ENCODE assay signal across 26 cellular contexts in the genomic region with DNA sequence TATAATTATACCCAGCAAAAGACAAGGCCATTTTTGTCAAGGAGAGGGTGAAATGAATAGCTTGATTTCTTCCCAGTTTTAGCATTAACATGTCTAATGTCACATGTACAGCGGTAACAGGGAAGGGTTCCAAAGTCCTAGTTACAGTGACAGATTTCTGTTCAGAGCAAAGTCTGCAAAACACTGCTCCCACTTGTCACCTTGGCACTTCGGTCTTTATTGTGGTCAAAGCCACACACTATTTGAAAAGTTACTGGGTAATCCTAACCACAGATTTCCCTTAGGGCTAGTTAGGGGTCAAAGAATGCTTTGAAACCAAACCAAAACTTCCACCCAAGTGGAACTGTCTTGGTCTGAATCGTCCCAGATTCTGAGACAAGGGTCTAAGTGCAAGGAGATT.
DNase-seq lines count a peak whose midpoint lies in the region; ATAC-seq and TF ChIP-seq lines count a peak whose summit lies in the region.
"Had no signal": no experiment of that assay in that cellular context is flagged by ENCODE, and none has a peak within 500 bp of the region (broad histone marks: within the 10 kb centered on the region; RNA-seq: fewer than 3 reads in every experiment).

No MANE protein-coding gene starts in this region.

- H3K79me2 ChIP-seq in GM23338 (replicated peaks; ENCODE audit: insufficient read depth) (no peaks in the 10 kb centered on the region), PC-3 (ENCODE audit: low read length) (no peaks in the 10 kb centered on the region), osteoblast (ENCODE audit: insufficient read depth, low read length) (no peaks in the 10 kb centered on the region)

- no peak overlapping the region for H3K27ac Mint-ChIP-seq in GM23338
- H3K27ac Mint-ChIP-seq: activated naive CD8-positive, alpha-beta T cell treated with anti-CD3 and anti-CD28 coated beads for 36 hours; activated T-helper 2 cell treated with anti-CD3 and anti-CD28 coated beads, Interferon-gamma antibody, Interleukin-2, Interleukin-4, amounts not matched to agents 10 μg/mL and 5 μg/mL and 100 μg/mL, durations not matched to agents 14 hours and 24 hours and 36 hours; B cell; dendritic cell treated with granulocyte-macrophage colony-stimulating factor and Interleukin-4, amounts not matched to agents 40 ng/mL and 50 ng/mL, for 4 days; memory B cell had no signal

- ATAC-seq in GM23338: no peak
- no peak for ATAC-seq in PC-3
- no peak for ATAC-seq in HG02588 (IDR thresholded peaks at IDR 0.05; ENCODE audit: unreplicated experiment)
- no peak for ATAC-seq in heart right ventricle

- DNase-seq in GM23338 (ENCODE audit: low spot score) (peak; percentile 2), PC-3 (peak; percentile 38), DMS 273 treated with DMSO at 0.1 percent for 48 hours (lab: John Stamatoyannopoulos, UW) (no peak), osteoblast (ENCODE audit: insufficient read length, low spot score, missing footprints) (no peak), heart right ventricle (no peak)
- DNase-seq: activated CD4-positive, alpha-beta T cell treated with anti-CD3 and anti-CD28 coated beads, Interleukin-2, amount 50 U/mL, for 48 hours; activated CD4-positive, CD25-positive, alpha-beta regulatory T cell; activated CD8-positive, alpha-beta memory T cell treated with anti-CD3 and anti-CD28 coated beads, Interleukin-2, amount 50 U/mL, for 4 hours; activated naive CD8-positive, alpha-beta T cell treated with anti-CD3 and anti-CD28 coated beads for 36 hours; central memory CD4-positive, alpha-beta T cell; GM23248; NCI-H1417; NCI-H2081 treated with DMSO at 0.1 percent for 48 hours; NCI-H82; PC-9; SHP77 treated with DMSO at 0.1 percent for 48 hours; stimulated activated CD4-positive, alpha-beta T cell treated with anti-CD3 and anti-CD28 coated beads, Interleukin-4, amount 100 ng/mL, for 24 hours; stimulated activated naive CD4-positive, alpha-beta T cell had no signal

- H3K4me2 ChIP-seq in BLaER1 (peak overlapping the region; percentile 34), GM23338 (no peak overlapping the region), PC-3 (ENCODE audit: low read length) (no peak overlapping the region), osteoblast (ENCODE audit: insufficient read depth, low read length) (no peak overlapping the region)
- H3K4me2 ChIP-seq: PC-9 had no signal

- POLR2A ChIA-PET in PC-3 (lab: Charles Lee; ENCODE audit: unreplicated experiment): no interaction called here

- TF ChIP-seq RAD21 in liver (IDR thresholded peaks at IDR 0.05): peak; percentile 30 to 34

- H3K9me3 ChIP-seq in BLaER1: peaks cover 9% of the 10 kb centered on the region
- H3K9me3 ChIP-seq in PC-3 (ENCODE audit: low read length): no peaks in the 10 kb centered on the region
- no peaks in the 10 kb centered on the region for H3K9me3 ChIP-seq in liver (ENCODE audit: control insufficient read depth in 4 of 4, low read length in 3 of 4)
- H3K9me3 ChIP-seq in osteoblast (ENCODE audit: low read depth, low read length): no peaks in the 10 kb centered on the region
- no peaks in the 10 kb centered on the region for H3K9me3 ChIP-seq in heart right ventricle
- H3K9me3 ChIP-seq: right atrium auricular region had no signal

- H3K36me3 ChIP-seq in BLaER1 (no peaks in the 10 kb centered on the region), GM23338 (ENCODE audit: insufficient read depth) (no peaks in the 10 kb centered on the region), PC-3 (ENCODE audit: low read depth, low read length) (no peaks in the 10 kb centered on the region), liver (ENCODE audit: control insufficient read depth in 4 of 4, insufficient read depth in 3 of 4, low read depth in 1 of 4, low read length in 3 of 4) (no peaks in the 10 kb centered on the region), osteoblast (ENCODE audit: insufficient read depth, low read length) (no peaks in the 10 kb centered on the region), heart right ventricle (no peaks in the 10 kb centered on the region)
- H3K36me3 ChIP-seq: right atrium auricular region had no signal

- H3K27ac ChIP-seq in BLaER1 (no peak overlapping the region), GM23338 (ENCODE audit: low read depth) (no peak overlapping the region), PC-3 (ENCODE audit: low read length) (no peak overlapping the region), liver (ENCODE audit: low read depth in 1 of 2, low read length in 2 of 2) (peak overlapping the region; percentile 83 to 96), osteoblast (ENCODE audit: low read depth, low read length) (no peak overlapping the region), heart right ventricle (no peak overlapping the region)
- H3K27ac ChIP-seq: GM23248, PC-9, right atrium auricular region had no signal

- H3K9me3 Mint-ChIP-seq in GM23338: peaks cover 12% of the 10 kb centered on the region
- H3K9me3 Mint-ChIP-seq: activated naive CD8-positive, alpha-beta T cell treated with anti-CD3 and anti-CD28 coated beads for 36 hours; activated T-helper 2 cell treated with anti-CD3 and anti-CD28 coated beads, Interferon-gamma antibody, Interleukin-2, Interleukin-4, amounts not matched to agents 10 μg/mL and 5 μg/mL and 100 μg/mL, durations not matched to agents 14 hours and 24 hours and 36 hours; dendritic cell treated with granulocyte-macrophage colony-stimulating factor and Interleukin-4, amounts not matched to agents 40 ng/mL and 50 ng/mL, for 4 days; memory B cell had no signal

- H3K4me1 ChIP-seq in BLaER1: peaks cover 12% of the 10 kb centered on the region
- no peaks in the 10 kb centered on the region for H3K4me1 ChIP-seq in GM23338 (ENCODE audit: insufficient read depth)
- peaks cover 22% of the 10 kb centered on the region for H3K4me1 ChIP-seq in PC-3 (ENCODE audit: insufficient read depth, low read length)
- peaks cover 10 to 51% (median 18%) of the 10 kb centered on the region in 4 donors for H3K4me1 ChIP-seq in liver (ENCODE audit: control insufficient read depth in 4 of 4, insufficient read depth in 4 of 4, low read length in 3 of 4)
- H3K4me1 ChIP-seq in osteoblast (ENCODE audit: insufficient read depth, low read length): peaks cover 19% of the 10 kb centered on the region
- no peaks in the 10 kb centered on the region for H3K4me1 ChIP-seq in heart right ventricle
- H3K4me1 ChIP-seq: right atrium auricular region had no signal

- no peak overlapping the region for H3K4me3 Mint-ChIP-seq in GM23338
- H3K4me3 Mint-ChIP-seq: activated naive CD8-positive, alpha-beta T cell treated with anti-CD3 and anti-CD28 coated beads for 36 hours; B cell; dendritic cell treated with granulocyte-macrophage colony-stimulating factor and Interleukin-4, amounts not matched to agents 40 ng/mL and 50 ng/mL, for 4 days; memory B cell had no signal

- intact Hi-C loops in PC-3 (cut with micrococcal nuclease): no loop called here
- intact Hi-C loops in heart right ventricle (cut with DNase I): no loop called here

- H3K9me2 ChIP-seq in GM23338 (ENCODE audit: insufficient read depth) (0 out of 2 replicates have a peak, but pooled peaks cover 5% of the 10 kb centered on the region), PC-3 (replicated peaks; ENCODE audit: low read length) (no peaks in the 10 kb centered on the region)

- peaks cover 49% of the 10 kb centered on the region for H3K27me3 ChIP-seq in BLaER1
- H3K27me3 ChIP-seq in GM23338 (ENCODE audit: insufficient read depth): no peaks in the 10 kb centered on the region
- peaks cover 16% of the 10 kb centered on the region; the same call in 1 of the 2 replicates for H3K27me3 ChIP-seq in PC-3 (ENCODE audit: low read length)
- H3K27me3 ChIP-seq in liver (ENCODE audit: control insufficient read depth in 4 of 4, insufficient read depth in 4 of 4, low read length in 3 of 4): no peaks in the 10 kb centered on the region
- no peaks in the 10 kb centered on the region for H3K27me3 ChIP-seq in osteoblast (ENCODE audit: insufficient read depth, low read length)
- H3K27me3 ChIP-seq in heart right ventricle: peaks cover 0 to 6% (median 0%) of the 10 kb centered on the region in 7 donors
- H3K27me3 ChIP-seq: right atrium auricular region had no signal

- BruUV-seq in PC-3 (replicated peaks; lab: Mats Ljungman, UMichigan): no TSS peak

- H3K4me3 ChIP-seq in BLaER1 (no peak overlapping the region), GM23338 (no peak overlapping the region), PC-3 (ENCODE audit: low read length) (no peak overlapping the region), liver (ENCODE audit: low read depth in 1 of 3, low read length in 3 of 3) (no peak overlapping the region), osteoblast (ENCODE audit: insufficient read depth, low read length) (no peak overlapping the region), heart right ventricle (no peak overlapping the region)
- H3K4me3 ChIP-seq: GM23248, PC-9, right atrium auricular region had no signal

- H3F3A ChIP-seq in GM23338 (replicated peaks; ENCODE audit: low read depth): no peaks in the 10 kb centered on the region
- no peaks in the 10 kb centered on the region for H3F3A ChIP-seq in PC-3 (ENCODE audit: low read length, unreplicated experiment)

- 17% methylated on average over 3 of the region's 3 CpGs for WGBS in liver
- 58 to 60% methylated on average over 3 of the region's 3 CpGs for WGBS in heart right ventricle, 2 donors

- no peaks in the 10 kb centered on the region for H3K27me3 Mint-ChIP-seq in GM23338 (ENCODE audit: insufficient read depth, low read depth, poor library complexity)
- H3K27me3 Mint-ChIP-seq: dendritic cell treated with granulocyte-macrophage colony-stimulating factor and Interleukin-4, amounts not matched to agents 40 ng/mL and 50 ng/mL, for 4 days had no signal

- CTCF ChIA-PET in PC-3 (lab: Charles Lee): no interaction called here

- H2AFZ ChIP-seq in GM23338: 0 out of 2 replicates have a peak overlapping the region, but pooled peaks have one; percentile 43
- no peak overlapping the region for H2AFZ ChIP-seq in PC-3 (ENCODE audit: low read length)
- H2AFZ ChIP-seq in osteoblast (ENCODE audit: low read length): no peak overlapping the region
- H2AFZ ChIP-seq: GM23248, PC-9 had no signal

- no peak overlapping the region for H3K9ac ChIP-seq in BLaER1
- H3K9ac ChIP-seq in PC-3 (ENCODE audit: low read length): no peak overlapping the region
- H3K9ac ChIP-seq in liver (ENCODE audit: low read depth in 1 of 2, low read length in 2 of 2): peak overlapping the region in 1 of 2 donors; percentile 68
- H3K9ac ChIP-seq: GM23248 had no signal

- TF ChIP-seq CTCF in GM23338 (conservative IDR thresholded peaks at IDR 0.05; ENCODE audit: low read depth in 2 of 2): no peak
- no peak for TF ChIP-seq CTCF in PC-3 (conservative IDR thresholded peaks at IDR 0.05; ENCODE audit: low read depth, low read length)
- TF ChIP-seq CTCF in liver (IDR thresholded peaks at IDR 0.05; ENCODE audit: low read depth, low read length, missing input control): no peak
- TF ChIP-seq CTCF in osteoblast (IDR thresholded peaks at IDR 0.05; ENCODE audit: extremely low read depth, low read depth, low read length): no peak
- TF ChIP-seq CTCF in heart right ventricle (IDR thresholded peaks at IDR 0.05): no peak

- 0 out of 2 replicates have a peak, but pooled peaks cover 4% of the 10 kb centered on the region for H4K20me1 ChIP-seq in BLaER1
- H4K20me1 ChIP-seq in GM23338 (replicated peaks; ENCODE audit: insufficient read depth): no peaks in the 10 kb centered on the region
- H4K20me1 ChIP-seq in PC-3 (ENCODE audit: low read length): no peaks in the 10 kb centered on the region
- H4K20me1 ChIP-seq in osteoblast (ENCODE audit: insufficient read depth, low read length): no peaks in the 10 kb centered on the region

- H3K4me1 Mint-ChIP-seq in GM23338: no peaks in the 10 kb centered on the region
- H3K4me1 Mint-ChIP-seq: activated naive CD8-positive, alpha-beta T cell treated with anti-CD3 and anti-CD28 coated beads for 36 hours; memory B cell had no signal

- H3K36me3 Mint-ChIP-seq in GM23338 (ENCODE audit: low read depth): peaks cover 5% of the 10 kb centered on the region; the same call in 2 of the 3 replicates
- H3K36me3 Mint-ChIP-seq: activated naive CD8-positive, alpha-beta T cell treated with anti-CD3 and anti-CD28 coated beads for 36 hours; memory B cell had no signal

Comparison
In these comparisons a context has a peak if more than half of its experiments do, and no peak if none do; other contexts are left out.
1. H3K27ac ChIP-seq: peak in liver (2 of 2); none in BLaER1 (single experiment), GM23338 (single experiment), PC-3 (single experiment), osteoblast (single experiment) and heart right ventricle (0 of 10).
2. DNase-seq: peak in GM23338 (single experiment) and PC-3 (single experiment); none in DMS 273 treated with DMSO at 0.1 percent for 48 hours (single experiment), osteoblast (single experiment) and heart right ventricle (0 of 2).